Comparison of ENCODE assay signal across 1 cellular context in the genomic region with DNA sequence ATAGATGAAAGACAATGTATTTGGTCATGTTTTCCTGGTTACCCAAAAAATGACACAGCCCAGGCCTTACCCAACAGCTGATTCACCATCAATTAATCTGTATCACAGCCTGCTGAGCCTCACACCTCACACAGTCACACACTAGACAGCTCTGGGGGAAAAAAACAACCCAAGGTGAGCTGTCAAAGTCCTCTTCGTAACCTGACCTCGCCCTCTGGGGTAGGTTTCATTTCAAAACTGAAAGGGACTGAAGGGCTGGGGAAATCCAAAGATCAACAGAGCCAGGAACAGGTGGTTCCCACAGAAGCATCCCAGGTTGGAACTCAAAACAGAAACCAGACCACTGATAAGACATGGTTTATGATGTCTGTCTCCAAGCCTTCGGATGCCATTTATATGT.
A peak's percentile ranks its signal among the peaks of the same experiment; 100 is the strongest.
TF ChIP-seq lines count a peak whose summit lies in the region.

No MANE protein-coding gene starts in this region.

TF ChIP-seq in HepG2, 621 proteins besides CTCF, POLR2A, EP300 and RAD21 (continued from another document and continues in another):
- TF ChIP-seq, protein P1, sequence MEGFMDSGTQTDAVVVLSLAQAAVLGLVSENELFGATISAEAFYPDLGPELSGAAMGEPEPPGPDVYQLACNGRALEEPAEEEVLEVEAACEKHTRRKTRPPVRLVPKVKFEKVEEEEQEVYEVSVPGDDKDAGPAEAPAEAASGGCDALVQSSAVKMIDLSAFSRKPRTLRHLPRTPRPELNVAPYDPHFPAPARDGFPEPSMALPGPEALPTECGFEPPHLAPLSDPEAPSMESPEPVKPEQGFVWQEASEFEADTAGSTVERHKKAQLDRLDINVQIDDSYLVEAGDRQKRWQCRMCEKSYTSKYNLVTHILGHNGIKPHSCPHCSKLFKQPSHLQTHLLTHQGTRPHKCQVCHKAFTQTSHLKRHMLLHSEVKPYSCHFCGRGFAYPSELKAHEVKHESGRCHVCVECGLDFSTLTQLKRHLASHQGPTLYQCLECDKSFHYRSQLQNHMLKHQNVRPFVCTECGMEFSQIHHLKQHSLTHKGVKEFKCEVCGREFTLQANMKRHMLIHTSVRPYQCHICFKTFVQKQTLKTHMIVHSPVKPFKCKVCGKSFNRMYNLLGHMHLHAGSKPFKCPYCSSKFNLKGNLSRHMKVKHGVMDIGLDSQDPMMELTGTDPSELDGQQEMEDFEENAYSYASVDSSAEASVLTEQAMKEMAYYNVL (CRISPR knock-in tag; IDR thresholded peaks at IDR 0.05; ENCODE audit: borderline replicate concordance), result no peak
- no peak for TF ChIP-seq ZNF121 (CRISPR knock-in tag; IDR thresholded peaks at IDR 0.05)
- TF ChIP-seq, protein P2, sequence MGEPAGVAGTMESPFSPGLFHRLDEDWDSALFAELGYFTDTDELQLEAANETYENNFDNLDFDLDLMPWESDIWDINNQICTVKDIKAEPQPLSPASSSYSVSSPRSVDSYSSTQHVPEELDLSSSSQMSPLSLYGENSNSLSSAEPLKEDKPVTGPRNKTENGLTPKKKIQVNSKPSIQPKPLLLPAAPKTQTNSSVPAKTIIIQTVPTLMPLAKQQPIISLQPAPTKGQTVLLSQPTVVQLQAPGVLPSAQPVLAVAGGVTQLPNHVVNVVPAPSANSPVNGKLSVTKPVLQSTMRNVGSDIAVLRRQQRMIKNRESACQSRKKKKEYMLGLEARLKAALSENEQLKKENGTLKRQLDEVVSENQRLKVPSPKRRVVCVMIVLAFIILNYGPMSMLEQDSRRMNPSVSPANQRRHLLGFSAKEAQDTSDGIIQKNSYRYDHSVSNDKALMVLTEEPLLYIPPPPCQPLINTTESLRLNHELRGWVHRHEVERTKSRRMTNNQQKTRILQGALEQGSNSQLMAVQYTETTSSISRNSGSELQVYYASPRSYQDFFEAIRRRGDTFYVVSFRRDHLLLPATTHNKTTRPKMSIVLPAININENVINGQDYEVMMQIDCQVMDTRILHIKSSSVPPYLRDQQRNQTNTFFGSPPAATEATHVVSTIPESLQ (CRISPR knock-in tag; conservative IDR thresholded peaks at IDR 0.05), result no peak
- no peak for TF ChIP-seq MYNN (CRISPR knock-in tag; IDR thresholded peaks at IDR 0.05; ENCODE audit: low read depth)
- TF ChIP-seq, protein P3, sequence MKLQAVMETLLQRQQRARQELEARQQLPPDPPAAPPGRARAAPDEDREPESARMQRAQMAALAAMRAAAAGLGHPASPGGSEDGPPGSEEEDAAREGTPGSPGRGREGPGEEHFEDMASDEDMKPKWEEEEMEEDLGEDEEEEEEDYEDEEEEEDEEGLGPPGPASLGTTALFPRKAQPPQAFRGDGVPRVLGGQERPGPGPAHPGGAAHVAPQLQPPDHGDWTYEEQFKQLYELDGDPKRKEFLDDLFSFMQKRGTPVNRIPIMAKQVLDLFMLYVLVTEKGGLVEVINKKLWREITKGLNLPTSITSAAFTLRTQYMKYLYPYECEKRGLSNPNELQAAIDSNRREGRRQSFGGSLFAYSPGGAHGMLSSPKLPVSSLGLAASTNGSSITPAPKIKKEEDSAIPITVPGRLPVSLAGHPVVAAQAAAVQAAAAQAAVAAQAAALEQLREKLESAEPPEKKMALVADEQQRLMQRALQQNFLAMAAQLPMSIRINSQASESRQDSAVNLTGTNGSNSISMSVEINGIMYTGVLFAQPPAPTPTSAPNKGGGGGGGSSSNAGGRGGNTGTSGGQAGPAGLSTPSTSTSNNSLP (IDR thresholded peaks at IDR 0.05; ENCODE audit: low read depth, low read length), result peak; percentile 75; the same call in 1 of the 2 replicates
- no peak for TF ChIP-seq ZFP36L1 (CRISPR knock-in tag; IDR thresholded peaks at IDR 0.05)
- TF ChIP-seq ATRX (CRISPR knock-in tag; IDR thresholded peaks at IDR 0.05; ENCODE audit: borderline replicate concordance), result no peak
- no peak for TF ChIP-seq NFE2L1 (CRISPR knock-in tag; IDR thresholded peaks at IDR 0.05; ENCODE audit: borderline replicate concordance)
- TF ChIP-seq ZNF12 (CRISPR knock-in tag; IDR thresholded peaks at IDR 0.05), result no peak
- peak; percentile 93 for TF ChIP-seq HNF4A (CRISPR knock-in tag; IDR thresholded peaks at IDR 0.05)
- TF ChIP-seq REXO4 (CRISPR knock-in tag; IDR thresholded peaks at IDR 0.05; ENCODE audit: borderline replicate concordance), result no peak
- TF ChIP-seq ZNF777 (CRISPR knock-in tag; IDR thresholded peaks at IDR 0.05), result no peak
- TF ChIP-seq RXRB (CRISPR knock-in tag; IDR thresholded peaks at IDR 0.05; ENCODE audit: borderline replicate concordance), result peak; percentile 80
- TF ChIP-seq ERF (CRISPR knock-in tag; IDR thresholded peaks at IDR 0.05), result no peak
- TF ChIP-seq, protein P4, sequence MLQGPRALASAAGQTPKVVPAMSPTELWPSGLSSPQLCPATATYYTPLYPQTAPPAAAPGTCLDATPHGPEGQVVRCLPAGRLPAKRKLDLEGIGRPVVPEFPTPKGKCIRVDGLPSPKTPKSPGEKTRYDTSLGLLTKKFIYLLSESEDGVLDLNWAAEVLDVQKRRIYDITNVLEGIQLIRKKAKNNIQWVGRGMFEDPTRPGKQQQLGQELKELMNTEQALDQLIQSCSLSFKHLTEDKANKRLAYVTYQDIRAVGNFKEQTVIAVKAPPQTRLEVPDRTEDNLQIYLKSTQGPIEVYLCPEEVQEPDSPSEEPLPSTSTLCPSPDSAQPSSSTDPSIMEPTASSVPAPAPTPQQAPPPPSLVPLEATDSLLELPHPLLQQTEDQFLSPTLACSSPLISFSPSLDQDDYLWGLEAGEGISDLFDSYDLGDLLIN (CRISPR knock-in tag; IDR thresholded peaks at IDR 0.05; ENCODE audit: borderline replicate concordance), result no peak
- TF ChIP-seq ZNF775 (CRISPR knock-in tag; IDR thresholded peaks at IDR 0.05; ENCODE audit: borderline replicate concordance), result no peak
- no peak for TF ChIP-seq ZNF30 (CRISPR knock-in tag; IDR thresholded peaks at IDR 0.05)
- TF ChIP-seq, protein P5, sequence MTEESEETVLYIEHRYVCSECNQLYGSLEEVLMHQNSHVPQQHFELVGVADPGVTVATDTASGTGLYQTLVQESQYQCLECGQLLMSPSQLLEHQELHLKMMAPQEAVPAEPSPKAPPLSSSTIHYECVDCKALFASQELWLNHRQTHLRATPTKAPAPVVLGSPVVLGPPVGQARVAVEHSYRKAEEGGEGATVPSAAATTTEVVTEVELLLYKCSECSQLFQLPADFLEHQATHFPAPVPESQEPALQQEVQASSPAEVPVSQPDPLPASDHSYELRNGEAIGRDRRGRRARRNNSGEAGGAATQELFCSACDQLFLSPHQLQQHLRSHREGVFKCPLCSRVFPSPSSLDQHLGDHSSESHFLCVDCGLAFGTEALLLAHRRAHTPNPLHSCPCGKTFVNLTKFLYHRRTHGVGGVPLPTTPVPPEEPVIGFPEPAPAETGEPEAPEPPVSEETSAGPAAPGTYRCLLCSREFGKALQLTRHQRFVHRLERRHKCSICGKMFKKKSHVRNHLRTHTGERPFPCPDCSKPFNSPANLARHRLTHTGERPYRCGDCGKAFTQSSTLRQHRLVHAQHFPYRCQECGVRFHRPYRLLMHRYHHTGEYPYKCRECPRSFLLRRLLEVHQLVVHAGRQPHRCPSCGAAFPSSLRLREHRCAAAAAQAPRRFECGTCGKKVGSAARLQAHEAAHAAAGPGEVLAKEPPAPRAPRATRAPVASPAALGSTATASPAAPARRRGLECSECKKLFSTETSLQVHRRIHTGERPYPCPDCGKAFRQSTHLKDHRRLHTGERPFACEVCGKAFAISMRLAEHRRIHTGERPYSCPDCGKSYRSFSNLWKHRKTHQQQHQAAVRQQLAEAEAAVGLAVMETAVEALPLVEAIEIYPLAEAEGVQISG (CRISPR knock-in tag; IDR thresholded peaks at IDR 0.05), result 0 out of 2 replicates have a peak, but pooled peaks have one; percentile 37
- no peak for TF ChIP-seq TMF1 (CRISPR knock-in tag; IDR thresholded peaks at IDR 0.05; ENCODE audit: low read depth)
- TF ChIP-seq ELF4 (CRISPR knock-in tag; IDR thresholded peaks at IDR 0.05; ENCODE audit: borderline replicate concordance), result no peak
- TF ChIP-seq BORCS8-MEF2B (CRISPR knock-in tag; IDR thresholded peaks at IDR 0.05), result no peak
- TF ChIP-seq, protein P6, sequence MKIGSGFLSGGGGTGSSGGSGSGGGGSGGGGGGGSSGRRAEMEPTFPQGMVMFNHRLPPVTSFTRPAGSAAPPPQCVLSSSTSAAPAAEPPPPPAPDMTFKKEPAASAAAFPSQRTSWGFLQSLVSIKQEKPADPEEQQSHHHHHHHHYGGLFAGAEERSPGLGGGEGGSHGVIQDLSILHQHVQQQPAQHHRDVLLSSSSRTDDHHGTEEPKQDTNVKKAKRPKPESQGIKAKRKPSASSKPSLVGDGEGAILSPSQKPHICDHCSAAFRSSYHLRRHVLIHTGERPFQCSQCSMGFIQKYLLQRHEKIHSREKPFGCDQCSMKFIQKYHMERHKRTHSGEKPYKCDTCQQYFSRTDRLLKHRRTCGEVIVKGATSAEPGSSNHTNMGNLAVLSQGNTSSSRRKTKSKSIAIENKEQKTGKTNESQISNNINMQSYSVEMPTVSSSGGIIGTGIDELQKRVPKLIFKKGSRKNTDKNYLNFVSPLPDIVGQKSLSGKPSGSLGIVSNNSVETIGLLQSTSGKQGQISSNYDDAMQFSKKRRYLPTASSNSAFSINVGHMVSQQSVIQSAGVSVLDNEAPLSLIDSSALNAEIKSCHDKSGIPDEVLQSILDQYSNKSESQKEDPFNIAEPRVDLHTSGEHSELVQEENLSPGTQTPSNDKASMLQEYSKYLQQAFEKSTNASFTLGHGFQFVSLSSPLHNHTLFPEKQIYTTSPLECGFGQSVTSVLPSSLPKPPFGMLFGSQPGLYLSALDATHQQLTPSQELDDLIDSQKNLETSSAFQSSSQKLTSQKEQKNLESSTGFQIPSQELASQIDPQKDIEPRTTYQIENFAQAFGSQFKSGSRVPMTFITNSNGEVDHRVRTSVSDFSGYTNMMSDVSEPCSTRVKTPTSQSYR (CRISPR knock-in tag; IDR thresholded peaks at IDR 0.05; ENCODE audit: borderline replicate concordance), result no peak
- TF ChIP-seq, protein P7, sequence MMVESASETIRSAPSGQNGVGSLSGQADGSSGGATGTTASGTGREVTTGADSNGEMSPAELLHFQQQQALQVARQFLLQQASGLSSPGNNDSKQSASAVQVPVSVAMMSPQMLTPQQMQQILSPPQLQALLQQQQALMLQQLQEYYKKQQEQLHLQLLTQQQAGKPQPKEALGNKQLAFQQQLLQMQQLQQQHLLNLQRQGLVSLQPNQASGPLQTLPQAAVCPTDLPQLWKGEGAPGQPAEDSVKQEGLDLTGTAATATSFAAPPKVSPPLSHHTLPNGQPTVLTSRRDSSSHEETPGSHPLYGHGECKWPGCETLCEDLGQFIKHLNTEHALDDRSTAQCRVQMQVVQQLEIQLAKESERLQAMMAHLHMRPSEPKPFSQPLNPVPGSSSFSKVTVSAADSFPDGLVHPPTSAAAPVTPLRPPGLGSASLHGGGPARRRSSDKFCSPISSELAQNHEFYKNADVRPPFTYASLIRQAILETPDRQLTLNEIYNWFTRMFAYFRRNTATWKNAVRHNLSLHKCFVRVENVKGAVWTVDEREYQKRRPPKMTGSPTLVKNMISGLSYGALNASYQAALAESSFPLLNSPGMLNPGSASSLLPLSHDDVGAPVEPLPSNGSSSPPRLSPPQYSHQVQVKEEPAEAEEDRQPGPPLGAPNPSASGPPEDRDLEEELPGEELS (CRISPR knock-in tag; IDR thresholded peaks at IDR 0.05), result no peak
- no peak for TF ChIP-seq ZFP41 (CRISPR knock-in tag; IDR thresholded peaks at IDR 0.05; ENCODE audit: borderline replicate concordance)
- no peak for TF ChIP-seq KLF9 (CRISPR knock-in tag; IDR thresholded peaks at IDR 0.05; ENCODE audit: low read depth)
- TF ChIP-seq RARA (CRISPR knock-in tag; IDR thresholded peaks at IDR 0.05), result peak; percentile 90
- TF ChIP-seq, protein P8, sequence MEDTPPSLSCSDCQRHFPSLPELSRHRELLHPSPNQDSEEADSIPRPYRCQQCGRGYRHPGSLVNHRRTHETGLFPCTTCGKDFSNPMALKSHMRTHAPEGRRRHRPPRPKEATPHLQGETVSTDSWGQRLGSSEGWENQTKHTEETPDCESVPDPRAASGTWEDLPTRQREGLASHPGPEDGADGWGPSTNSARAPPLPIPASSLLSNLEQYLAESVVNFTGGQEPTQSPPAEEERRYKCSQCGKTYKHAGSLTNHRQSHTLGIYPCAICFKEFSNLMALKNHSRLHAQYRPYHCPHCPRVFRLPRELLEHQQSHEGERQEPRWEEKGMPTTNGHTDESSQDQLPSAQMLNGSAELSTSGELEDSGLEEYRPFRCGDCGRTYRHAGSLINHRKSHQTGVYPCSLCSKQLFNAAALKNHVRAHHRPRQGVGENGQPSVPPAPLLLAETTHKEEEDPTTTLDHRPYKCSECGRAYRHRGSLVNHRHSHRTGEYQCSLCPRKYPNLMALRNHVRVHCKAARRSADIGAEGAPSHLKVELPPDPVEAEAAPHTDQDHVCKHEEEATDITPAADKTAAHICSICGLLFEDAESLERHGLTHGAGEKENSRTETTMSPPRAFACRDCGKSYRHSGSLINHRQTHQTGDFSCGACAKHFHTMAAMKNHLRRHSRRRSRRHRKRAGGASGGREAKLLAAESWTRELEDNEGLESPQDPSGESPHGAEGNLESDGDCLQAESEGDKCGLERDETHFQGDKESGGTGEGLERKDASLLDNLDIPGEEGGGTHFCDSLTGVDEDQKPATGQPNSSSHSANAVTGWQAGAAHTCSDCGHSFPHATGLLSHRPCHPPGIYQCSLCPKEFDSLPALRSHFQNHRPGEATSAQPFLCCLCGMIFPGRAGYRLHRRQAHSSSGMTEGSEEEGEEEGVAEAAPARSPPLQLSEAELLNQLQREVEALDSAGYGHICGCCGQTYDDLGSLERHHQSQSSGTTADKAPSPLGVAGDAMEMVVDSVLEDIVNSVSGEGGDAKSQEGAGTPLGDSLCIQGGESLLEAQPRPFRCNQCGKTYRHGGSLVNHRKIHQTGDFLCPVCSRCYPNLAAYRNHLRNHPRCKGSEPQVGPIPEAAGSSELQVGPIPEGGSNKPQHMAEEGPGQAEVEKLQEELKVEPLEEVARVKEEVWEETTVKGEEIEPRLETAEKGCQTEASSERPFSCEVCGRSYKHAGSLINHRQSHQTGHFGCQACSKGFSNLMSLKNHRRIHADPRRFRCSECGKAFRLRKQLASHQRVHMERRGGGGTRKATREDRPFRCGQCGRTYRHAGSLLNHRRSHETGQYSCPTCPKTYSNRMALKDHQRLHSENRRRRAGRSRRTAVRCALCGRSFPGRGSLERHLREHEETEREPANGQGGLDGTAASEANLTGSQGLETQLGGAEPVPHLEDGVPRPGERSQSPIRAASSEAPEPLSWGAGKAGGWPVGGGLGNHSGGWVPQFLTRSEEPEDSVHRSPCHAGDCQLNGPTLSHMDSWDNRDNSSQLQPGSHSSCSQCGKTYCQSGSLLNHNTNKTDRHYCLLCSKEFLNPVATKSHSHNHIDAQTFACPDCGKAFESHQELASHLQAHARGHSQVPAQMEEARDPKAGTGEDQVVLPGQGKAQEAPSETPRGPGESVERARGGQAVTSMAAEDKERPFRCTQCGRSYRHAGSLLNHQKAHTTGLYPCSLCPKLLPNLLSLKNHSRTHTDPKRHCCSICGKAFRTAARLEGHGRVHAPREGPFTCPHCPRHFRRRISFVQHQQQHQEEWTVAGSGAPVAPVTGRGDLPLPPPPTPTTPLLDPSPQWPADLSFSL (CRISPR knock-in tag; IDR thresholded peaks at IDR 0.05), result no peak; the same call in 1 of the 2 replicates
- no peak for TF ChIP-seq ZNF530 (CRISPR knock-in tag; IDR thresholded peaks at IDR 0.05; ENCODE audit: low read depth)
- TF ChIP-seq, protein P9, sequence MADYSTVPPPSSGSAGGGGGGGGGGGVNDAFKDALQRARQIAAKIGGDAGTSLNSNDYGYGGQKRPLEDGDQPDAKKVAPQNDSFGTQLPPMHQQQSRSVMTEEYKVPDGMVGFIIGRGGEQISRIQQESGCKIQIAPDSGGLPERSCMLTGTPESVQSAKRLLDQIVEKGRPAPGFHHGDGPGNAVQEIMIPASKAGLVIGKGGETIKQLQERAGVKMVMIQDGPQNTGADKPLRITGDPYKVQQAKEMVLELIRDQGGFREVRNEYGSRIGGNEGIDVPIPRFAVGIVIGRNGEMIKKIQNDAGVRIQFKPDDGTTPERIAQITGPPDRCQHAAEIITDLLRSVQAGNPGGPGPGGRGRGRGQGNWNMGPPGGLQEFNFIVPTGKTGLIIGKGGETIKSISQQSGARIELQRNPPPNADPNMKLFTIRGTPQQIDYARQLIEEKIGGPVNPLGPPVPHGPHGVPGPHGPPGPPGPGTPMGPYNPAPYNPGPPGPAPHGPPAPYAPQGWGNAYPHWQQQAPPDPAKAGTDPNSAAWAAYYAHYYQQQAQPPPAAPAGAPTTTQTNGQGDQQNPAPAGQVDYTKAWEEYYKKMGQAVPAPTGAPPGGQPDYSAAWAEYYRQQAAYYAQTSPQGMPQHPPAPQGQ (CRISPR knock-in tag; IDR thresholded peaks at IDR 0.05; ENCODE audit: borderline replicate concordance), result no peak
- no peak for TF ChIP-seq BRD4 (CRISPR knock-in tag; IDR thresholded peaks at IDR 0.05)
